In genomic region chr11:28107726-28108618, GRCh38 we compare ENCODE assay signal across 1 cellular context.
TF ChIP-seq lines count a peak whose summit lies in the region.

TSS of gene KIF18A (minus strand) at chr11:28108156. CDS start at chr11:28097947, 10,209 bp downstream.
TSS of gene METTL15 (plus strand) at chr11:28108388. CDS start at chr11:28113335, 4,947 bp downstream.

TF ChIP-seq in HEK293, 187 proteins besides CTCF, POLR2A, EP300 and RAD21 (continued from another document and continues in another):
- no peak for TF ChIP-seq ZNF558 (tag by site-specific recombination; IDR thresholded peaks at IDR 0.05)
- TF ChIP-seq ZNF518A (tag by site-specific recombination; conservative IDR thresholded peaks at IDR 0.05; ENCODE audit: low read depth): no peak
- TF ChIP-seq ZBTB8A (tag by site-specific recombination; IDR thresholded peaks at IDR 0.05): peak; percentile 29; the same call in 1 of the 2 replicates
- no peak for TF ChIP-seq ZNF785 (tag by site-specific recombination; IDR thresholded peaks at IDR 0.05)
- peak; percentile 39; the same call in 1 of the 2 replicates for TF ChIP-seq WT1 (tag by site-specific recombination; IDR thresholded peaks at IDR 0.05)
- TF ChIP-seq ZNF394 (tag by site-specific recombination; IDR thresholded peaks at IDR 0.05; ENCODE audit: borderline replicate concordance): no peak
- no peak for TF ChIP-seq ZNF157 (tag by site-specific recombination; IDR thresholded peaks at IDR 0.05)
- TF ChIP-seq ZSCAN30 (tag by site-specific recombination; IDR thresholded peaks at IDR 0.05): peak; percentile 68
- TF ChIP-seq ZFP3 (tag by site-specific recombination; IDR thresholded peaks at IDR 0.05; ENCODE audit: low read depth): no peak
- no peak for TF ChIP-seq AEBP2 (tag by site-specific recombination; IDR thresholded peaks at IDR 0.05; ENCODE audit: borderline replicate concordance)
- TF ChIP-seq ZFP69B (tag by site-specific recombination; IDR thresholded peaks at IDR 0.05): no peak
- no peak for TF ChIP-seq ZNF701 (tag by site-specific recombination; IDR thresholded peaks at IDR 0.05)
- no peak for TF ChIP-seq ZNF473 (tag by site-specific recombination; IDR thresholded peaks at IDR 0.05)
- no peak for TF ChIP-seq ZNF791 (tag by site-specific recombination; IDR thresholded peaks at IDR 0.05)
- peak; percentile 27; the same call in 1 of the 2 replicates for TF ChIP-seq TRIM28 (IDR thresholded peaks at IDR 0.05; ENCODE audit: borderline replicate concordance, low read length)
- no peak for TF ChIP-seq ZNF529 (tag by site-specific recombination; IDR thresholded peaks at IDR 0.05; ENCODE audit: insufficient replicate concordance)
- TF ChIP-seq TSHZ1 (tag by site-specific recombination; IDR thresholded peaks at IDR 0.05; ENCODE audit: borderline replicate concordance): no peak
- TF ChIP-seq ZXDB (tag by site-specific recombination; IDR thresholded peaks at IDR 0.05): peak; percentile 75
- peak; percentile 60 for TF ChIP-seq ZBTB48 (tag by site-specific recombination; IDR thresholded peaks at IDR 0.05)
- no peak for TF ChIP-seq RBAK (tag by site-specific recombination; IDR thresholded peaks at IDR 0.05)
- TF ChIP-seq ZNF274 (IDR thresholded peaks at IDR 0.05; ENCODE audit: low read length): no peak
- TF ChIP-seq ZNF274 (tag by site-specific recombination; IDR thresholded peaks at IDR 0.05; ENCODE audit: borderline replicate concordance): no peak
- TF ChIP-seq ZNF692 (tag by site-specific recombination; IDR thresholded peaks at IDR 0.05): peak; percentile 10
- TF ChIP-seq GLI2 (tag by site-specific recombination; IDR thresholded peaks at IDR 0.05; ENCODE audit: borderline replicate concordance, low read depth): no peak
- TF ChIP-seq ZBTB49 (tag by site-specific recombination; IDR thresholded peaks at IDR 0.05; ENCODE audit: low read depth): no peak
- TF ChIP-seq ZNF600 (tag by site-specific recombination; IDR thresholded peaks at IDR 0.05): no peak
- no peak for TF ChIP-seq ZSCAN18 (tag by site-specific recombination; IDR thresholded peaks at IDR 0.05)
- no peak for TF ChIP-seq ZBTB6 (tag by site-specific recombination; IDR thresholded peaks at IDR 0.05)
- no peak for TF ChIP-seq ZNF175 (tag by site-specific recombination; IDR thresholded peaks at IDR 0.05)
- no peak for TF ChIP-seq ZNF140 (tag by site-specific recombination; IDR thresholded peaks at IDR 0.05)
- TF ChIP-seq ZNF416 (tag by site-specific recombination; IDR thresholded peaks at IDR 0.05): no peak
- no peak for TF ChIP-seq ZNF146 (tag by site-specific recombination; IDR thresholded peaks at IDR 0.05)
- TF ChIP-seq ZNF768 (tag by site-specific recombination; IDR thresholded peaks at IDR 0.05): no peak
- no peak for TF ChIP-seq ZNF350 (tag by site-specific recombination; IDR thresholded peaks at IDR 0.05)
- TF ChIP-seq ZNF362 (tag by site-specific recombination; IDR thresholded peaks at IDR 0.05): no peak
- TF ChIP-seq ZNF18 (tag by site-specific recombination; IDR thresholded peaks at IDR 0.05): no peak
- no peak for TF ChIP-seq ZNF404 (tag by site-specific recombination; IDR thresholded peaks at IDR 0.05)
